Comparison of ENCODE assay signal across 9 cellular contexts in genomic region chr13:101706651-101707050, GRCh38.
A peak's percentile ranks its signal among the peaks of the same experiment; 100 is the strongest.
DNase-seq lines count a peak whose midpoint lies in the region; ATAC-seq and TF ChIP-seq lines count a peak whose summit lies in the region.
"Had no signal": no experiment of that assay in that cellular context is flagged by ENCODE, and none has a peak within 500 bp of the region (broad histone marks: within the 10 kb centered on the region; RNA-seq: fewer than 3 reads in every experiment).

No MANE protein-coding gene starts in this region.

- no peak overlapping the region for H3K4me3 ChIP-seq in Jurkat, Clone E6-1 (ENCODE audit: low read length)
- H3K4me3 ChIP-seq in astrocyte of the cerebellum (ENCODE audit: low read depth, low read length) = no peak overlapping the region
- H3K4me3 ChIP-seq: thoracic aorta had no signal

- DNase-seq in GDM1 (lab: John Stamatoyannopoulos, UW) (peak; percentile 76), astrocyte of the cerebellum (ENCODE audit: low read depth) (peak; percentile 96), mucosa of gallbladder (ENCODE audit: low spot score) (peak; percentile 16), HEK293T (ENCODE audit: extremely low spot score) (no peak), 8988T (no peak)
- peak; percentile 84 for DNase-seq in Jurkat, Clone E6-1 (ENCODE audit: low read depth, low spot score)

- CTCF ChIA-PET in HEK293T (lab: Yijun Ruan, JAX) = no interaction called here

- in situ Hi-C loops in astrocyte of the cerebellum (cut with HindIII; ENCODE audit: low sequenced_read_pairs) = no loop called here

- POLR2A ChIA-PET in HEK293T (lab: Yijun Ruan, JAX) = no interaction called here

- ATAC-seq in HG03039 (IDR thresholded peaks at IDR 0.05; ENCODE audit: unreplicated experiment) (no peak), GM21723 (IDR thresholded peaks at IDR 0.05; ENCODE audit: unreplicated experiment) (no peak)

- TF ChIP-seq CTCF in astrocyte of the cerebellum (IDR thresholded peaks at IDR 0.05; ENCODE audit: low read depth, low read length, missing control alignments) = no peak

TF ChIP-seq in HEK293T, 16 proteins besides CTCF, POLR2A, EP300 and RAD21:
- no peak for TF ChIP-seq HDGF (IDR thresholded peaks at IDR 0.05; ENCODE audit: borderline replicate concordance)
- TF ChIP-seq PKNOX1 (IDR thresholded peaks at IDR 0.05) = no peak
- no peak for TF ChIP-seq FOXA1 (IDR thresholded peaks at IDR 0.05)
- TF ChIP-seq ELF4 (IDR thresholded peaks at IDR 0.05) = no peak
- TF ChIP-seq LEF1 (IDR thresholded peaks at IDR 0.05; ENCODE audit: borderline replicate concordance) = no peak
- no peak for TF ChIP-seq ARNT (IDR thresholded peaks at IDR 0.05)
- no peak for TF ChIP-seq SP1 (IDR thresholded peaks at IDR 0.05)
- TF ChIP-seq ZNF384 (IDR thresholded peaks at IDR 0.05) = no peak
- no peak for TF ChIP-seq FOXK2 (IDR thresholded peaks at IDR 0.05)
- TF ChIP-seq BHLHE40 (IDR thresholded peaks at IDR 0.05; ENCODE audit: borderline replicate concordance) = no peak
- TF ChIP-seq CTBP1 (IDR thresholded peaks at IDR 0.05; ENCODE audit: borderline replicate concordance) = no peak
- TF ChIP-seq TARDBP (IDR thresholded peaks at IDR 0.05) = no peak
- TF ChIP-seq FOXM1 (IDR thresholded peaks at IDR 0.05; ENCODE audit: borderline replicate concordance) = no peak
- no peak for TF ChIP-seq L3MBTL2 (conservative IDR thresholded peaks at IDR 0.05)
- TF ChIP-seq NFRKB (IDR thresholded peaks at IDR 0.05) = no peak
- TF ChIP-seq SUZ12 (IDR thresholded peaks at IDR 0.05) = no peak

Comparison
In these comparisons a context has a peak if more than half of its experiments do, and no peak if none do; other contexts are left out.
1. DNase-seq: peak in GDM1 (single experiment), Jurkat, Clone E6-1 (single experiment), astrocyte of the cerebellum (single experiment) and mucosa of gallbladder (single experiment); none in HEK293T (single experiment) and 8988T (single experiment).